ENCODE assay signal across 1 cellular context in the genomic region with DNA sequence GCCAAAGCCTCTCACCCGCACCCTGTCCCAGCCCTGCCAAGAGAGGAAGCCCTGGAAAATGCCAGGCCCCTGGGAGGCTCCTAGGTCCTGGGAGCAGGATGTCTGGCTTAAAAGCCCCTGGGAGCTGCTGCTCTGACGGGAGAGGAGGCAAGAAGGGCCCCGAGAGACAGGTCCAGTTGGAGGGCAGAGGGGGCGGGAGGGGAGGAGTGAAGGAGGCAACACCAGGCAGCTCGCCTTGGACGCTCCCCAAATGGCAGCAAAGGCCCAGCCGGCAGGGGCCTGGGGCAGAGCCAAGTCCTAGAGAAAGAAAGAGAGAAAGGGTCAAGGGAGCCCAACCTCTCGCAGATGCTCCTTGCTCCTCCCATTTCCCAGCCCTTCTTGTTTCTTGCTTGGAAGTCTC.
TF ChIP-seq lines count a peak whose summit lies in the region.

No MANE protein-coding gene starts in this region.

TF ChIP-seq in GM23338, 12 proteins besides CTCF, POLR2A, EP300 and RAD21 (continued from another document):
- TF ChIP-seq, protein P1, sequence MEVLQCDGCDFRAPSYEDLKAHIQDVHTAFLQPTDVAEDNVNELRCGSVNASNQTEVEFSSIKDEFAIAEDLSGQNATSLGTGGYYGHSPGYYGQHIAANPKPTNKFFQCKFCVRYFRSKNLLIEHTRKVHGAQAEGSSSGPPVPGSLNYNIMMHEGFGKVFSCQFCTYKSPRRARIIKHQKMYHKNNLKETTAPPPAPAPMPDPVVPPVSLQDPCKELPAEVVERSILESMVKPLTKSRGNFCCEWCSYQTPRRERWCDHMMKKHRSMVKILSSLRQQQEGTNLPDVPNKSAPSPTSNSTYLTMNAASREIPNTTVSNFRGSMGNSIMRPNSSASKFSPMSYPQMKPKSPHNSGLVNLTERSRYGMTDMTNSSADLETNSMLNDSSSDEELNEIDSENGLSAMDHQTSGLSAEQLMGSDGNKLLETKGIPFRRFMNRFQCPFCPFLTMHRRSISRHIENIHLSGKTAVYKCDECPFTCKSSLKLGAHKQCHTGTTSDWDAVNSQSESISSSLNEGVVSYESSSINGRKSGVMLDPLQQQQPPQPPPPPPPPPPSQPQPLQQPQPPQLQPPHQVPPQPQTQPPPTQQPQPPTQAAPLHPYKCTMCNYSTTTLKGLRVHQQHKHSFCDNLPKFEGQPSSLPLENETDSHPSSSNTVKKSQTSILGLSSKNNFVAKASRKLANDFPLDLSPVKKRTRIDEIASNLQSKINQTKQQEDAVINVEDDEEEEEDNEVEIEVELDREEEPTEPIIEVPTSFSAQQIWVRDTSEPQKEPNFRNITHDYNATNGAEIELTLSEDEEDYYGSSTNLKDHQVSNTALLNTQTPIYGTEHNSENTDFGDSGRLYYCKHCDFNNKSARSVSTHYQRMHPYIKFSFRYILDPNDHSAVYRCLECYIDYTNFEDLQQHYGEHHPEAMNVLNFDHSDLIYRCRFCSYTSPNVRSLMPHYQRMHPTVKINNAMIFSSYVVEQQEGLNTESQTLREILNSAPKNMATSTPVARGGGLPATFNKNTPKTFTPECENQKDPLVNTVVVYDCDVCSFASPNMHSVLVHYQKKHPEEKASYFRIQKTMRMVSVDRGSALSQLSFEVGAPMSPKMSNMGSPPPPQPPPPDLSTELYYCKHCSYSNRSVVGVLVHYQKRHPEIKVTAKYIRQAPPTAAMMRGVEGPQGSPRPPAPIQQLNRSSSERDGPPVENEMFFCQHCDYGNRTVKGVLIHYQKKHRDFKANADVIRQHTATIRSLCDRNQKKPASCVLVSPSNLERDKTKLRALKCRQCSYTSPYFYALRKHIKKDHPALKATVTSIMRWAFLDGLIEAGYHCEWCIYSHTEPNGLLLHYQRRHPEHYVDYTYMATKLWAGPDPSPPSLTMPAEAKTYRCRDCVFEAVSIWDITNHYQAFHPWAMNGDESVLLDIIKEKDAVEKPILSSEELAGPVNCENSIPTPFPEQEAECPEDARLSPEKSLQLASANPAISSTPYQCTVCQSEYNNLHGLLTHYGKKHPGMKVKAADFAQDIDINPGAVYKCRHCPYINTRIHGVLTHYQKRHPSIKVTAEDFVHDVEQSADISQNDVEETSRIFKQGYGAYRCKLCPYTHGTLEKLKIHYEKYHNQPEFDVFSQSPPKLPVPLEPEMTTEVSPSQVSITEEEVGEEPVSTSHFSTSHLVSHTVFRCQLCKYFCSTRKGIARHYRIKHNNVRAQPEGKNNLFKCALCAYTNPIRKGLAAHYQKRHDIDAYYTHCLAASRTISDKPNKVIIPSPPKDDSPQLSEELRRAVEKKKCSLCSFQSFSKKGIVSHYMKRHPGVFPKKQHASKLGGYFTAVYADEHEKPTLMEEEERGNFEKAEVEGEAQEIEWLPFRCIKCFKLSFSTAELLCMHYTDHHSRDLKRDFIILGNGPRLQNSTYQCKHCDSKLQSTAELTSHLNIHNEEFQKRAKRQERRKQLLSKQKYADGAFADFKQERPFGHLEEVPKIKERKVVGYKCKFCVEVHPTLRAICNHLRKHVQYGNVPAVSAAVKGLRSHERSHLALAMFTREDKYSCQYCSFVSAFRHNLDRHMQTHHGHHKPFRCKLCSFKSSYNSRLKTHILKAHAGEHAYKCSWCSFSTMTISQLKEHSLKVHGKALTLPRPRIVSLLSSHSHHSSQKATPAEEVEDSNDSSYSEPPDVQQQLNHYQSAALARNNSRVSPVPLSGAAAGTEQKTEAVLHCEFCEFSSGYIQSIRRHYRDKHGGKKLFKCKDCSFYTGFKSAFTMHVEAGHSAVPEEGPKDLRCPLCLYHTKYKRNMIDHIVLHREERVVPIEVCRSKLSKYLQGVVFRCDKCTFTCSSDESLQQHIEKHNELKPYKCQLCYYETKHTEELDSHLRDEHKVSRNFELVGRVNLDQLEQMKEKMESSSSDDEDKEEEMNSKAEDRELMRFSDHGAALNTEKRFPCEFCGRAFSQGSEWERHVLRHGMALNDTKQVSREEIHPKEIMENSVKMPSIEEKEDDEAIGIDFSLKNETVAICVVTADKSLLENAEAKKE (CRISPR knock-in tag; IDR thresholded peaks at IDR 0.05) = no peak
- TF ChIP-seq POLR2AphosphoS5 (IDR thresholded peaks at IDR 0.05; ENCODE audit: low read depth) (no peak), ZNF331 (CRISPR knock-in tag; IDR thresholded peaks at IDR 0.05; ENCODE audit: low read depth) (no peak), EZH2phosphoT487 (IDR thresholded peaks at IDR 0.05; ENCODE audit: unreplicated experiment) (no peak), ZNF114 (CRISPR knock-in tag; IDR thresholded peaks at IDR 0.05) (no peak), CREB1 (CRISPR knock-in tag; IDR thresholded peaks at IDR 0.05; ENCODE audit: low read depth) (no peak), JUNB (IDR thresholded peaks at IDR 0.05; ENCODE audit: unreplicated experiment) (no peak), NANOG (IDR thresholded peaks at IDR 0.05; ENCODE audit: borderline replicate concordance) (no peak)
- TF ChIP-seq, protein P2, sequence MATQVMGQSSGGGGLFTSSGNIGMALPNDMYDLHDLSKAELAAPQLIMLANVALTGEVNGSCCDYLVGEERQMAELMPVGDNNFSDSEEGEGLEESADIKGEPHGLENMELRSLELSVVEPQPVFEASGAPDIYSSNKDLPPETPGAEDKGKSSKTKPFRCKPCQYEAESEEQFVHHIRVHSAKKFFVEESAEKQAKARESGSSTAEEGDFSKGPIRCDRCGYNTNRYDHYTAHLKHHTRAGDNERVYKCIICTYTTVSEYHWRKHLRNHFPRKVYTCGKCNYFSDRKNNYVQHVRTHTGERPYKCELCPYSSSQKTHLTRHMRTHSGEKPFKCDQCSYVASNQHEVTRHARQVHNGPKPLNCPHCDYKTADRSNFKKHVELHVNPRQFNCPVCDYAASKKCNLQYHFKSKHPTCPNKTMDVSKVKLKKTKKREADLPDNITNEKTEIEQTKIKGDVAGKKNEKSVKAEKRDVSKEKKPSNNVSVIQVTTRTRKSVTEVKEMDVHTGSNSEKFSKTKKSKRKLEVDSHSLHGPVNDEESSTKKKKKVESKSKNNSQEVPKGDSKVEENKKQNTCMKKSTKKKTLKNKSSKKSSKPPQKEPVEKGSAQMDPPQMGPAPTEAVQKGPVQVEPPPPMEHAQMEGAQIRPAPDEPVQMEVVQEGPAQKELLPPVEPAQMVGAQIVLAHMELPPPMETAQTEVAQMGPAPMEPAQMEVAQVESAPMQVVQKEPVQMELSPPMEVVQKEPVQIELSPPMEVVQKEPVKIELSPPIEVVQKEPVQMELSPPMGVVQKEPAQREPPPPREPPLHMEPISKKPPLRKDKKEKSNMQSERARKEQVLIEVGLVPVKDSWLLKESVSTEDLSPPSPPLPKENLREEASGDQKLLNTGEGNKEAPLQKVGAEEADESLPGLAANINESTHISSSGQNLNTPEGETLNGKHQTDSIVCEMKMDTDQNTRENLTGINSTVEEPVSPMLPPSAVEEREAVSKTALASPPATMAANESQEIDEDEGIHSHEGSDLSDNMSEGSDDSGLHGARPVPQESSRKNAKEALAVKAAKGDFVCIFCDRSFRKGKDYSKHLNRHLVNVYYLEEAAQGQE (IDR thresholded peaks at IDR 0.05; ENCODE audit: unreplicated experiment) = no peak
- TF ChIP-seq, protein P3, sequence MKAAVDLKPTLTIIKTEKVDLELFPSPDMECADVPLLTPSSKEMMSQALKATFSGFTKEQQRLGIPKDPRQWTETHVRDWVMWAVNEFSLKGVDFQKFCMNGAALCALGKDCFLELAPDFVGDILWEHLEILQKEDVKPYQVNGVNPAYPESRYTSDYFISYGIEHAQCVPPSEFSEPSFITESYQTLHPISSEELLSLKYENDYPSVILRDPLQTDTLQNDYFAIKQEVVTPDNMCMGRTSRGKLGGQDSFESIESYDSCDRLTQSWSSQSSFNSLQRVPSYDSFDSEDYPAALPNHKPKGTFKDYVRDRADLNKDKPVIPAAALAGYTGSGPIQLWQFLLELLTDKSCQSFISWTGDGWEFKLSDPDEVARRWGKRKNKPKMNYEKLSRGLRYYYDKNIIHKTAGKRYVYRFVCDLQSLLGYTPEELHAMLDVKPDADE (IDR thresholded peaks at IDR 0.05) = no peak
